17 cellular contexts compared by ENCODE assay signal in genomic region chr17:20466980-20467379, GRCh38. TPM values are rescaled to one million over a fixed set of nuclear protein-coding genes. Genes with fewer than 3 reads are reported as not detected.
DNase-seq lines count a peak whose midpoint lies in the region; ATAC-seq and TF ChIP-seq lines count a peak whose summit lies in the region.
"Not testable (repeated sequence)": the region's sequence is repeated elsewhere in the genome, so short reads cannot be mapped to it uniquely, and the experiment has no call there.
"Had no signal": no experiment of that assay in that cellular context is flagged by ENCODE, and none has a peak within 500 bp of the region (broad histone marks: within the 10 kb centered on the region; RNA-seq: fewer than 3 reads in every experiment).

No MANE protein-coding gene starts in this region.

- peak overlapping the region; percentile 24 to 26 for H3K9ac ChIP-seq in colonic mucosa (ENCODE audit: low read depth in 2 of 2, low read length in 2 of 2)

- not testable (repeated sequence) for H3K27me3 ChIP-seq in colonic mucosa

- not testable (repeated sequence) for H3K4me3 ChIP-seq in colonic mucosa

- not testable (repeated sequence) for TF ChIP-seq POLR2A in GM18505 (IDR thresholded peaks at IDR 0.05; ENCODE audit: borderline replicate concordance, extremely low read depth, insufficient read depth, insufficient read length)

- H3K27me3 Mint-ChIP-seq in T-helper 2 cell treated with Interferon-gamma antibody and Interleukin-4, amounts not matched to agents 5 μg/mL and 100 μg/mL, for 36 hours (ENCODE audit: low read depth): not testable (repeated sequence)

- H3K9me3 Mint-ChIP-seq in T-helper 2 cell treated with Interferon-gamma antibody and Interleukin-4, amounts not matched to agents 5 μg/mL and 100 μg/mL, for 36 hours: not testable (repeated sequence)

- H3K36me3 ChIP-seq in colonic mucosa: not testable (repeated sequence)

- DNase-seq in M059J (ENCODE audit: low read depth) (peak; percentile 38), kidney tubule cell (ENCODE audit: low spot score) (peak; percentile 2)
- DNase-seq in T-helper 2 cell treated with Interferon-gamma antibody and Interleukin-4, amounts not matched to agents 5 μg/mL and 100 μg/mL, for 36 hours (ENCODE audit: low spot score); colonic mucosa; omental fat pad (ENCODE audit: low spot score): not testable (repeated sequence)

- ATAC-seq in GM18505 (IDR thresholded peaks at IDR 0.05; ENCODE audit: unreplicated experiment) (peak; percentile 12), HG02759 (IDR thresholded peaks at IDR 0.05; ENCODE audit: unreplicated experiment) (peak; percentile 26), omental fat pad (ENCODE audit: low FRiP score) (peak; percentile 19)

- peak overlapping the region; percentile 54 for H3K27ac Mint-ChIP-seq in T-helper 2 cell treated with Interferon-gamma antibody and Interleukin-4, amounts not matched to agents 5 μg/mL and 100 μg/mL, for 36 hours

- not testable (repeated sequence) for H3K4me1 Mint-ChIP-seq in T-helper 2 cell treated with Interferon-gamma antibody and Interleukin-4, amounts not matched to agents 5 μg/mL and 100 μg/mL, for 36 hours (ENCODE audit: low read depth)

- not testable (repeated sequence) for H3K9me3 ChIP-seq in colonic mucosa

- not testable (repeated sequence) for H3K4me1 ChIP-seq in colonic mucosa

- peak overlapping the region; percentile 44 for H3K27ac ChIP-seq in colonic mucosa

- H3K4me3 Mint-ChIP-seq in T-helper 2 cell treated with Interferon-gamma antibody and Interleukin-4, amounts not matched to agents 5 μg/mL and 100 μg/mL, for 36 hours: peak overlapping the region; percentile 65

- not testable (repeated sequence) for TF ChIP-seq CTCF in colonic mucosa (IDR thresholded peaks at IDR 0.05); omental fat pad (IDR thresholded peaks at IDR 0.05)

- H3K36me3 Mint-ChIP-seq in T-helper 2 cell treated with Interferon-gamma antibody and Interleukin-4, amounts not matched to agents 5 μg/mL and 100 μg/mL, for 36 hours (ENCODE audit: low read depth): not testable (repeated sequence)

- intact Hi-C loops in colonic mucosa (cut with DNase I): not testable (repeated sequence)

RNA-seq across cellular contexts. Expression of gene LGALS9B, which starts 0.4 kb away (rescaled TPM):
- not detected in 2 replicates for total RNA-seq in M059J (2014; rRNA removed; shearing (Covaris generic))
- total RNA-seq in colonic mucosa: 10 to 100 TPM; 20.3 to 25.8 TPM
- total RNA-seq in omental fat pad: not detected
- total RNA-seq: glomerular endothelial cell, GM23248, kidney, LHCN-M2, lower lobe of right lung, osteoblast, renal cortical epithelial cell, T-helper 17 cell, temporal lobe, uterus had no signal

Comparison
In these comparisons a context has a peak if more than half of its experiments do, and no peak if none do; other contexts are left out.
1. RNA of gene LGALS9B, which starts 0.4 kb away (total RNA-seq): 20.3 to 25.8 TPM in colonic mucosa; not detected in M059J and not detected in omental fat pad; every median in the first group is over 10 times any median in the second.
2. Peak in every context shown above with its lines, with median percentiles within 50 percentile points of each other: ATAC-seq.